In genomic region chr7:134630237-134630636, GRCh38 we compare ENCODE assay signal across 17 cellular contexts.
"Had no signal": no experiment of that assay in that cellular context is flagged by ENCODE, and none has a peak within 500 bp of the region (broad histone marks: within the 10 kb centered on the region; RNA-seq: fewer than 3 reads in every experiment).

No MANE protein-coding gene starts in this region.

- H3K9me3 ChIP-seq: heart left ventricle, neutrophil, testis, transverse colon had no signal

- H3K27ac ChIP-seq: heart left ventricle, neutrophil, testis, transverse colon had no signal

- FAIRE-seq: islet of Langerhans had no signal

- DNase-seq: effector memory CD8-positive, alpha-beta T cell; erythroblast; foreskin melanocyte; heart left ventricle; hypothalamus; naive thymus-derived CD8-positive, alpha-beta T cell; posterior cingulate gyrus; stimulated activated CD4-positive, alpha-beta T cell treated with anti-CD3 and anti-CD28 coated beads, Interleukin-2, amount 100 ng/mL, for 24 hours; stimulated activated CD4-positive, alpha-beta T cell treated with anti-CD3 and anti-CD28 coated beads, Interleukin-4, amount 100 ng/mL, for 4 hours; stimulated activated naive B cell treated with anti-CD40 and anti-IgM and Interleukin-4, amounts not matched to agents 10 μg/mL and 1 μg/mL and 100 μg/mL, for 72 hours; stimulated activated naive CD8-positive, alpha-beta T cell treated with anti-CD3 and anti-CD28 coated beads, Interleukin-15, amount 100 ng/mL, for 72 hours; testis; transverse colon had no signal

- H3K4me3 ChIP-seq: heart left ventricle, testis, transverse colon had no signal

- H3K36me3 ChIP-seq: heart left ventricle, neutrophil, transverse colon had no signal

- H3K4me3 Mint-ChIP-seq: effector memory CD8-positive, alpha-beta T cell; naive thymus-derived CD8-positive, alpha-beta T cell; stimulated activated naive B cell treated with anti-CD40 and anti-IgM and Interleukin-4, amounts not matched to agents 10 μg/mL and 1 μg/mL and 100 μg/mL, for 72 hours; stimulated activated naive CD8-positive, alpha-beta T cell treated with anti-CD3 and anti-CD28 coated beads, Interleukin-15, amount 100 ng/mL, for 72 hours had no signal

- H3K36me3 Mint-ChIP-seq: naive thymus-derived CD8-positive, alpha-beta T cell; stimulated activated naive B cell treated with anti-CD40 and anti-IgM and Interleukin-4, amounts not matched to agents 10 μg/mL and 1 μg/mL and 100 μg/mL, for 72 hours had no signal

- ATAC-seq: effector memory CD8-positive, alpha-beta T cell; heart left ventricle; left lobe of liver; naive thymus-derived CD8-positive, alpha-beta T cell; sciatic nerve; stimulated activated naive B cell treated with anti-CD40 and anti-IgM and Interleukin-4, amounts not matched to agents 10 μg/mL and 1 μg/mL and 100 μg/mL, for 72 hours; stimulated activated naive CD8-positive, alpha-beta T cell treated with anti-CD3 and anti-CD28 coated beads, Interleukin-15, amount 100 ng/mL, for 72 hours had no signal

- H3K9me3 Mint-ChIP-seq: effector memory CD8-positive, alpha-beta T cell; naive thymus-derived CD8-positive, alpha-beta T cell; stimulated activated naive B cell treated with anti-CD40 and anti-IgM and Interleukin-4, amounts not matched to agents 10 μg/mL and 1 μg/mL and 100 μg/mL, for 72 hours; stimulated activated naive CD8-positive, alpha-beta T cell treated with anti-CD3 and anti-CD28 coated beads, Interleukin-15, amount 100 ng/mL, for 72 hours had no signal

- H3K27ac Mint-ChIP-seq: effector memory CD8-positive, alpha-beta T cell; naive thymus-derived CD8-positive, alpha-beta T cell; stimulated activated naive B cell treated with anti-CD40 and anti-IgM and Interleukin-4, amounts not matched to agents 10 μg/mL and 1 μg/mL and 100 μg/mL, for 72 hours; stimulated activated naive CD8-positive, alpha-beta T cell treated with anti-CD3 and anti-CD28 coated beads, Interleukin-15, amount 100 ng/mL, for 72 hours had no signal

- H3K4me1 ChIP-seq: transverse colon had no signal

- H3K27me3 ChIP-seq: testis had no signal
